ENCODE assay signal across 22 cellular contexts in genomic region chr11:68071281-68072048, GRCh38.
"Had no signal": no experiment of that assay in that cellular context is flagged by ENCODE, and none has a peak within 500 bp of the region (broad histone marks: within the 10 kb centered on the region; RNA-seq: fewer than 3 reads in every experiment).

No MANE protein-coding gene starts in this region.

- H3K27ac Mint-ChIP-seq: activated naive CD8-positive, alpha-beta T cell treated with anti-CD3 and anti-CD28 coated beads for 36 hours; dendritic cell treated with granulocyte-macrophage colony-stimulating factor and Interleukin-4, amounts not matched to agents 40 ng/mL and 50 ng/mL, for 4 days; immature natural killer cell; stimulated activated effector memory CD8-positive, alpha-beta T cell treated with anti-CD3 and anti-CD28 coated beads, Interleukin-12 subunit alpha, Interleukin-12 subunit beta, amount 100 ng/mL, for 72 hours; T-helper 1 cell treated with Interleukin-12 subunit alpha and Interleukin-12 subunit beta and Interleukin-4 antibody, amounts not matched to agents 30 μg/mL and 1 μg/mL, for 36 hours had no signal

- DNase-seq: activated CD4-positive, alpha-beta T cell treated with anti-CD3 and anti-CD28 coated beads for 1 hour; activated CD4-positive, alpha-beta T cell treated with anti-CD3 and anti-CD28 coated beads, Interleukin-2, amount 50 U/mL, for 4 hours; activated naive CD4-positive, alpha-beta T cell; activated naive CD8-positive, alpha-beta T cell treated with anti-CD3 and anti-CD28 coated beads for 36 hours; activated T-cell treated with anti-CD3 and anti-CD28 coated beads for 4 hours; amniotic stem cell; effector CD8-positive, alpha-beta T cell; esophagus squamous epithelium; heart right ventricle; immature natural killer cell; kidney glomerular epithelial cell; left ventricle myocardium superior; right lobe of liver; small intestine; stimulated activated CD4-positive, alpha-beta T cell treated with anti-CD3 and anti-CD28 coated beads, Interleukin-4, amount 100 ng/mL, for 1 hour had no signal

- H3K36me3 ChIP-seq: thoracic aorta had no signal

- H3K27me3 Mint-ChIP-seq: activated naive CD8-positive, alpha-beta T cell treated with anti-CD3 and anti-CD28 coated beads for 36 hours; dendritic cell treated with granulocyte-macrophage colony-stimulating factor and Interleukin-4, amounts not matched to agents 40 ng/mL and 50 ng/mL, for 4 days had no signal

- H3K4me3 Mint-ChIP-seq: activated naive CD8-positive, alpha-beta T cell treated with anti-CD3 and anti-CD28 coated beads for 36 hours; dendritic cell treated with granulocyte-macrophage colony-stimulating factor and Interleukin-4, amounts not matched to agents 40 ng/mL and 50 ng/mL, for 4 days; immature natural killer cell; stimulated activated effector memory CD8-positive, alpha-beta T cell treated with anti-CD3 and anti-CD28 coated beads, Interleukin-12 subunit alpha, Interleukin-12 subunit beta, amount 100 ng/mL, for 72 hours; T-helper 1 cell treated with Interleukin-12 subunit alpha and Interleukin-12 subunit beta and Interleukin-4 antibody, amounts not matched to agents 30 μg/mL and 1 μg/mL, for 36 hours had no signal

- ATAC-seq: heart right ventricle; left ventricle myocardium superior; stimulated activated effector memory CD8-positive, alpha-beta T cell treated with anti-CD3 and anti-CD28 coated beads, Interleukin-12 subunit alpha, Interleukin-12 subunit beta, amount 100 ng/mL, for 72 hours had no signal

- H3K9me3 Mint-ChIP-seq: activated naive CD8-positive, alpha-beta T cell treated with anti-CD3 and anti-CD28 coated beads for 36 hours; dendritic cell treated with granulocyte-macrophage colony-stimulating factor and Interleukin-4, amounts not matched to agents 40 ng/mL and 50 ng/mL, for 4 days; immature natural killer cell; stimulated activated effector memory CD8-positive, alpha-beta T cell treated with anti-CD3 and anti-CD28 coated beads, Interleukin-12 subunit alpha, Interleukin-12 subunit beta, amount 100 ng/mL, for 72 hours; T-helper 1 cell treated with Interleukin-12 subunit alpha and Interleukin-12 subunit beta and Interleukin-4 antibody, amounts not matched to agents 30 μg/mL and 1 μg/mL, for 36 hours had no signal

- H3K9ac ChIP-seq: parathyroid adenoma had no signal

- H3K27me3 ChIP-seq: cardiac muscle cell, esophagus squamous epithelium, heart right ventricle, right lobe of liver had no signal

- H3K27ac ChIP-seq: cardiac muscle cell, esophagus squamous epithelium, heart right ventricle, parathyroid adenoma, right lobe of liver, thoracic aorta, VCaP had no signal

- H3K79me2 ChIP-seq: parathyroid adenoma had no signal

- H2AFZ ChIP-seq: parathyroid adenoma had no signal

- H3K4me1 Mint-ChIP-seq: activated naive CD8-positive, alpha-beta T cell treated with anti-CD3 and anti-CD28 coated beads for 36 hours; immature natural killer cell; stimulated activated effector memory CD8-positive, alpha-beta T cell treated with anti-CD3 and anti-CD28 coated beads, Interleukin-12 subunit alpha, Interleukin-12 subunit beta, amount 100 ng/mL, for 72 hours had no signal

- H3K9me3 ChIP-seq: esophagus squamous epithelium, heart right ventricle, right lobe of liver, thoracic aorta had no signal

- H3K4me3 ChIP-seq: cardiac muscle cell, esophagus squamous epithelium, heart right ventricle, right lobe of liver, thoracic aorta had no signal

- H3K4me1 ChIP-seq: esophagus squamous epithelium, parathyroid adenoma had no signal
